13 cellular contexts compared by ENCODE assay signal in genomic region chr11:129728571-129728970, GRCh38.
DNase-seq lines count a peak whose midpoint lies in the region; ATAC-seq, FAIRE-seq and TF ChIP-seq lines count a peak whose summit lies in the region.
"Had no signal": no experiment of that assay in that cellular context is flagged by ENCODE, and none has a peak within 500 bp of the region (broad histone marks: within the 10 kb centered on the region; RNA-seq: fewer than 3 reads in every experiment).

No MANE protein-coding gene starts in this region.

- ATAC-seq in pancreas = peak; percentile 76 to 90 (median 82)
- ATAC-seq in HG03354 (IDR thresholded peaks at IDR 0.05; ENCODE audit: poor library complexity, severe bottlenecking, unreplicated experiment) = no peak
- ATAC-seq: heart left ventricle; left ventricle myocardium superior; stimulated activated naive CD8-positive, alpha-beta T cell treated with anti-CD3 and anti-CD28 coated beads, Interleukin-15, amount 100 ng/mL, for 72 hours had no signal

- peak; percentile 16 for DNase-seq in Jurkat, Clone E6-1 (ENCODE audit: low read depth, low spot score)
- DNase-seq in NCI-H2171 (lab: John Stamatoyannopoulos, UW) (peak; percentile 40), SHP77 treated with DMSO at 0.1 percent for 48 hours (lab: John Stamatoyannopoulos, UW) (peak; percentile 43), pancreas (peak in 3 of 6 donors; percentile 20 to 32 (median 24))
- DNase-seq in activated effector memory CD4-positive, alpha-beta T cell treated with anti-CD3 and anti-CD28 coated beads, Interleukin-2, amount 50 U/mL, for 16 hours = no peak
- DNase-seq in activated CD4-positive, alpha-beta T cell treated with anti-CD3 and anti-CD28 coated beads for 1 hour = no peak
- DNase-seq: activated B cell treated with CpG ODN at 0.5 μM for 24 hours; heart left ventricle; left ventricle myocardium superior; stimulated activated naive CD8-positive, alpha-beta T cell treated with anti-CD3 and anti-CD28 coated beads, Interleukin-15, amount 100 ng/mL, for 72 hours had no signal

- peak overlapping the region in 1 of 4 donors; percentile 41 for H3K27ac ChIP-seq in pancreas
- H3K27ac ChIP-seq: BLaER1 treated with 17β-estradiol and CSF1 and Interleukin-3, amounts not matched to agents 10 nM and 100 nM; heart left ventricle; neural progenitor cell had no signal

- WGBS in pancreas, 2 donors = 6 to 13% methylated on average over 7 of the region's 7 CpGs

- H3K9me3 ChIP-seq in pancreas = no peaks in the 10 kb centered on the region
- H3K9me3 ChIP-seq: BLaER1 treated with 17β-estradiol and CSF1 and Interleukin-3, amounts not matched to agents 10 nM and 100 nM; heart left ventricle had no signal

- intact Hi-C loops in pancreas (cut with DNase I) = no loop called here

- TF ChIP-seq CTCF in pancreas (IDR thresholded peaks at IDR 0.05) = no peak

- no peaks in the 10 kb centered on the region for H3K4me1 ChIP-seq in pancreas
- H3K4me1 ChIP-seq: BLaER1 treated with 17β-estradiol and CSF1 and Interleukin-3, amounts not matched to agents 10 nM and 100 nM; heart left ventricle; neural progenitor cell had no signal

- no peak for FAIRE-seq in pancreas (lab: Jason Lieb, UNC)

- no peak overlapping the region for H3K4me3 ChIP-seq in Jurkat, Clone E6-1 (ENCODE audit: low read length)
- no peak overlapping the region for H3K4me3 ChIP-seq in pancreas
- H3K4me3 ChIP-seq: BLaER1 treated with 17β-estradiol and CSF1 and Interleukin-3, amounts not matched to agents 10 nM and 100 nM; heart left ventricle; neural progenitor cell had no signal

- H3K27me3 ChIP-seq in pancreas = no peaks in the 10 kb centered on the region
- H3K27me3 ChIP-seq: BLaER1 treated with 17β-estradiol and CSF1 and Interleukin-3, amounts not matched to agents 10 nM and 100 nM; neural progenitor cell had no signal

- H3K36me3 ChIP-seq in pancreas = no peaks in the 10 kb centered on the region
- H3K36me3 ChIP-seq: BLaER1 treated with 17β-estradiol and CSF1 and Interleukin-3, amounts not matched to agents 10 nM and 100 nM; heart left ventricle; neural progenitor cell had no signal

Comparison
In these comparisons a context has a peak if more than half of its experiments do, and no peak if none do; other contexts are left out.
1. DNase-seq: peak in Jurkat, Clone E6-1 (single experiment), NCI-H2171 (single experiment) and SHP77 treated with DMSO at 0.1 percent for 48 hours (single experiment); none in activated effector memory CD4-positive, alpha-beta T cell treated with anti-CD3 and anti-CD28 coated beads, Interleukin-2, amount 50 U/mL, for 16 hours (single experiment) and activated CD4-positive, alpha-beta T cell treated with anti-CD3 and anti-CD28 coated beads for 1 hour (single experiment).